Comparison of ENCODE assay signal across 8 cellular contexts in the genomic region with DNA sequence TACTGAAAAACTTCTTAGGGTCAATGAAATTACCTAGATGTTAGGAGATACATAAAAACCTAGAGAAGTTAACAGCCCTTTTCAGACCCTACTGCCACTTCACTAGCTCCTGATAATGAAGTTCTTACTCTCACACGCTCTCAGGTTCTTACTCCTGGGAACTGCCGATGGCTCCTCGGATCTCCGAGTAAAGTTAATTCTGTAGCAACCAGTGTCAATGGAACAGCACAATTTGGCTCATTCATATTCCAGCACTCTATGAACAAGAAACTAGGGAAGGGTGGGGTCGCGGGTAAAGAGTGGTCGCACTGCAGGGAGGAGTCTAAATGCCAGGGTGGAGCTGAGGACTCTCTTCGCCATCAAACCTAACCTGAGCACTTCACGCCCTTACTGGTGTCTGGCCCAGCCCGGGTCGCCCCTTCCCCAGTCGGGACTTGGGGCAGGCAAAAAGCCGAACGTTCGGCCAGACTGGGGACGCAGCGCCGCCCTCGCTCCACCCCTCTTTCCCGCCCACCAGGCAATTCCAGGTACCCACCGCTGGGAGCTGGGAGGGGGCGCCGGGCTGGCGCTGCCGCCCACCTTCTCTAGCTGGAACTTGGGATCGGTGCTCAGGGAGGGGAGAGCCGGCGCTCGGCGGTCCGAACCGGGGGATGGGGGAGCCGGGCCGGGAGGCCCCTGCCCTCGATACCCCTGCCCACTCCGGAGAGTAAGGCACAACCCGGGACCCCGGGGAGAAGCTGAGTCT. TPM values are rescaled to one million over a fixed set of nuclear protein-coding genes. Genes with fewer than 3 reads are reported as not detected.
DNase-seq lines count a peak whose midpoint lies in the region; ATAC-seq and TF ChIP-seq lines count a peak whose summit lies in the region.

No MANE protein-coding gene starts in this region.

- peak overlapping the region; percentile 34 for H4K5ac ChIP-seq in IMR-90 (ENCODE audit: low read depth, low read length)

- peak overlapping the region; percentile 97 for H3K9ac ChIP-seq in IMR-90 (ENCODE audit: low read depth, low read length)

- TF ChIP-seq POLR2A in IMR-90 (IDR thresholded peaks at IDR 0.05; ENCODE audit: low read depth, low read length), result no peak
- TF ChIP-seq POLR2A in adrenal gland (IDR thresholded peaks at IDR 0.05), result no peak
- TF ChIP-seq POLR2A in prostate gland (IDR thresholded peaks at IDR 0.05), result no peak

- H2BK120ac ChIP-seq in IMR-90 (ENCODE audit: low read depth, low read length), result peak overlapping the region; percentile 91

- peaks cover 0 to 41% of the 10 kb centered on the region in 2 experiments; a peak in 2 of 4 replicates for H3K79me1 ChIP-seq in IMR-90 (ENCODE audit: low read depth in 1 of 2, low read length in 2 of 2)

- 0 out of 2 replicates have a peak, but pooled peaks cover 1% of the 10 kb centered on the region for H3K9me3 ChIP-seq in IMR-90 (ENCODE audit: control insufficient read depth, insufficient read depth, low read length)
- no peaks in the 10 kb centered on the region for H3K9me3 ChIP-seq in adrenal gland (replicated peaks in 1 of 3)
- H3K9me3 ChIP-seq in right atrium auricular region, result no peaks in the 10 kb centered on the region
- H3K9me3 ChIP-seq in prostate gland, result no peaks in the 10 kb centered on the region

- H3K27ac ChIP-seq in IMR-90 (ENCODE audit: insufficient read depth, low read length) (peak overlapping the region; percentile 97), adrenal gland (peak overlapping the region in 3 of 5 donors; percentile 31 to 75 (median 38)), right atrium auricular region (peak overlapping the region; percentile 85 to 89), prostate gland (peak overlapping the region; percentile 89 to 93)

- POLR2A ChIA-PET in IMR-90 (lab: Charles Lee; ENCODE audit: unreplicated experiment), result interaction anchor here (0.8 kb wide), 1 partner anchor 10 kb away, joined by 3 read pairs; no protein-coding TSS in a partner anchor

- WGBS in IMR-90 (ENCODE audit: extremely low coverage in 2 of 2, insufficient read length in 1 of 2), 2 experiments, result 0% methylated on average over 10 of the region's 38 CpGs; no CpG with 5 or more reads in 1 of the 2 experiments
- WGBS in adrenal gland, 4 donors, result 0 to 1% (median 0%) methylated on average over 11 to 38 of the region's 38 CpGs
- under 1% methylated on average over 24 of the region's 38 CpGs for WGBS in prostate gland

- dilution Hi-C loops in IMR-90 (cut with HindIII; ENCODE audit: low sequenced_read_pairs, unreplicated experiment), result no loop called here

- ATAC-seq in GM21619 (IDR thresholded peaks at IDR 0.05; ENCODE audit: unreplicated experiment) (peak; percentile 71), IMR-90 (ENCODE audit: low read depth) (peak; percentile 70)

- peak overlapping the region; percentile 89 for H2AFZ ChIP-seq in IMR-90 (replicated peaks; ENCODE audit: low read length, poor library complexity)

- H3K36me3 ChIP-seq in IMR-90 (ENCODE audit: control insufficient read depth, insufficient read depth, low read length), result no peaks in the 10 kb centered on the region; the same call in 1 of the 2 replicates
- H3K36me3 ChIP-seq in adrenal gland (replicated peaks in 1 of 2), result no peaks in the 10 kb centered on the region
- H3K36me3 ChIP-seq in right atrium auricular region, result no peaks in the 10 kb centered on the region
- H3K36me3 ChIP-seq in prostate gland, result no peaks in the 10 kb centered on the region

- H3K4me1 ChIP-seq in IMR-90 (ENCODE audit: control insufficient read depth, insufficient read depth, low read length) (peaks cover 5% of the 10 kb centered on the region), adrenal gland (replicated peaks in 1 of 2) (peaks cover 0 to 5% of the 10 kb centered on the region in 2 donors), right atrium auricular region (peaks cover 0 to 6% of the 10 kb centered on the region in 2 donors), prostate gland (replicated peaks) (no peaks in the 10 kb centered on the region)

- no peak for TF ChIP-seq RAD21 in IMR-90 (IDR thresholded peaks at IDR 0.05; ENCODE audit: low read length)

- CTCF ChIA-PET in IMR-90 (lab: Yijun Ruan, JAX), result interaction anchor here (0.6 to 1.4 kb wide), 6 partner anchors 13 to 45 kb away, joined by 3 to 6 read pairs (median 3); no protein-coding TSS in a partner anchor

- intact Hi-C loops in IMR-90 (cut with micrococcal nuclease) (no loop called here), adrenal gland (cut with DNase I) (loop anchor here in 1 of 2 donors (10.0 kb wide), 1 partner anchor 47 kb away; the partner anchor contains the start of gene BAG2), prostate gland (cut with DNase I) (loop anchor here (5.0 kb wide), 2 partner anchors 39 to 41 kb away; no protein-coding TSS in a partner anchor)

- H3K4me3 ChIP-seq in IMR-90 (ENCODE audit: insufficient read depth, low read depth, low read length) (peak overlapping the region; percentile 85), adrenal gland (peak overlapping the region; percentile 13 to 97 (median 78)), right atrium auricular region (peak overlapping the region; percentile 78 to 95), prostate gland (peak overlapping the region; percentile 92 to 99)

- in situ Hi-C loops in G401 (cut with HindIII; ENCODE audit: low sequenced_read_pairs) (no loop called here), IMR-90 (cut with MboI; ENCODE audit: low sequenced_read_pairs) (no loop called here), SK-MEL-5 (cut with HindIII; ENCODE audit: low pct_unique_long_range_greater_than_20kb, low sequenced_read_pairs) (no loop called here)

- H3K4ac ChIP-seq in IMR-90 (ENCODE audit: low read depth, low read length), result peak overlapping the region; percentile 98

- H2AK9ac ChIP-seq in IMR-90 (replicated peaks; ENCODE audit: low read depth, low read length, poor library complexity), result peak overlapping the region; percentile 75

- peak overlapping the region; percentile 83 for H2BK5ac ChIP-seq in IMR-90 (ENCODE audit: low read depth, low read length, poor library complexity, severe bottlenecking)

- H3K23ac ChIP-seq in IMR-90 (ENCODE audit: low read depth, low read length), result peak overlapping the region; percentile 99

- H4K91ac ChIP-seq in IMR-90 (ENCODE audit: insufficient read depth, low read depth, low read length), result peak overlapping the region; percentile 79

- H4K8ac ChIP-seq in IMR-90 (ENCODE audit: low read depth in 2 of 2, low read length in 2 of 2), result peak overlapping the region; percentile 56 to 95

- H3K18ac ChIP-seq in IMR-90 (ENCODE audit: low read depth, low read length), result peak overlapping the region; percentile 48

- H2AK5ac ChIP-seq in IMR-90 (ENCODE audit: low read depth, low read length), result peak overlapping the region; percentile 90

- no TSS peak for BruUV-seq in IMR-90 (replicated peaks; lab: Mats Ljungman, UMichigan)

- H3K14ac ChIP-seq in IMR-90 (replicated peaks; ENCODE audit: low read depth, low read length), result peak overlapping the region; percentile 100

- DNase-seq in G401 (ENCODE audit: low spot score) (peak; percentile 59), IMR-90 (peak; percentile 45), SK-MEL-5 (ENCODE audit: low read depth, low spot score) (peak; percentile 63), adrenal gland (peak; percentile 35 to 62 (median 49)), right atrium auricular region (ENCODE audit: low spot score) (no peak), prostate gland (ENCODE audit: low spot score) (peak; percentile 34), dedifferentiated amniotic fluid mesenchymal stem cell (ENCODE audit: extremely low spot score) (no peak)

- H2BK15ac ChIP-seq in IMR-90 (ENCODE audit: low read depth, low read length), result peak overlapping the region; percentile 96; the same call in 1 of the 3 replicates

- H3K56ac ChIP-seq in IMR-90 (ENCODE audit: extremely low read depth, insufficient read depth, low read length), result peak overlapping the region; percentile 96

- no peaks in the 10 kb centered on the region for H3K27me3 ChIP-seq in IMR-90 (ENCODE audit: control insufficient read depth, insufficient read depth, low read length)
- no peaks in the 10 kb centered on the region for H3K27me3 ChIP-seq in adrenal gland
- H3K27me3 ChIP-seq in right atrium auricular region, result no peaks in the 10 kb centered on the region
- H3K27me3 ChIP-seq in prostate gland (replicated peaks; ENCODE audit: insufficient read depth), result no peaks in the 10 kb centered on the region

- H2BK20ac ChIP-seq in IMR-90 (ENCODE audit: low read depth, low read length), result peak overlapping the region; percentile 36; the same call in 1 of the 2 replicates

- peaks cover 8% of the 10 kb centered on the region for H4K20me1 ChIP-seq in IMR-90 (ENCODE audit: insufficient read depth, low read length)

- no peaks in the 10 kb centered on the region for H3K9me1 ChIP-seq in IMR-90 (ENCODE audit: insufficient read depth, low read length)

- peak overlapping the region; percentile 97 for H3K4me2 ChIP-seq in IMR-90 (ENCODE audit: low read depth, low read length)

- 0 out of 2 replicates have a peak, but pooled peaks have one; percentile 30 for TF ChIP-seq CTCF in IMR-90 (conservative IDR thresholded peaks at IDR 0.05; ENCODE audit: low read depth, low read length)
- TF ChIP-seq CTCF in adrenal gland (IDR thresholded peaks at IDR 0.05), result peak in 5 of 6 experiments; percentile 41 to 58 (median 48)
- TF ChIP-seq CTCF in right atrium auricular region (IDR thresholded peaks at IDR 0.05), result peak in 1 of 2 donors; percentile 52
- TF ChIP-seq CTCF in prostate gland (IDR thresholded peaks at IDR 0.05), result peak in 2 of 4 experiments; percentile 50 to 64

RNA-seq across cellular contexts. Expression of gene RAB23, which starts 0.7 kb away (rescaled TPM):
- total RNA-seq in G401 (2014; rRNA removed; shearing (Covaris generic)), result 26.7 and 32.7 TPM in 2 replicates
- total RNA-seq in IMR-90 (2012; rRNA removed), result 13.3 and 28.9 TPM in 2 replicates
- polyA plus RNA-seq in IMR-90 (2012; rRNA removed), result 7.8 and 10.8 TPM in 2 replicates
- 1.8 and 2.0 TPM in 2 replicates for polyA plus RNA-seq in IMR-90 (2012; cell fraction: cytosol; rRNA removed)
- 0.72 and 6.9 TPM in 2 replicates for polyA plus RNA-seq in IMR-90 (2012; cell fraction: nucleus; rRNA removed; ENCODE audit: low replicate concordance)
- total RNA-seq in SK-MEL-5 (2014; rRNA removed; shearing (Covaris generic)), result 12.8 and 12.9 TPM in 2 replicates
- polyA plus RNA-seq in SK-MEL-5 (2015; cell fraction: cytosol; rRNA removed), result 6.9 and 10.6 TPM in 2 replicates
- 7.4 and 8.4 TPM in 2 replicates for polyA plus RNA-seq in SK-MEL-5 (2015; cell fraction: nucleus; rRNA removed)
- 1 to 10 TPM; 4.3 to 8.7 (median 5.6) TPM for total RNA-seq in adrenal gland
- polyA plus RNA-seq in adrenal gland, result 10 to 100 TPM in 1 of 3 donors, 1 to 10 TPM in 2; 2.3 to 11.9 (median 2.7) TPM
- 1 to 10 TPM; 8.6 to 10.0 TPM for total RNA-seq in right atrium auricular region
- total RNA-seq in prostate gland, result 10 to 100 TPM; 20.4 to 22.3 TPM

RNA-seq across cellular contexts. Expression of gene BAG2, which starts 49.2 kb away (rescaled TPM):
- total RNA-seq in G401 (2014; rRNA removed; shearing (Covaris generic)), result 26.6 and 31.7 TPM in 2 replicates
- total RNA-seq in IMR-90 (2012; rRNA removed) (10.0 and 19.2 TPM in 2 replicates), adrenal gland (10 to 100 TPM in 1 of 8 donors, 1 to 10 TPM in 7; 6.2 to 10.5 (median 7.5) TPM), right atrium auricular region (10 to 100 TPM; 12.3 to 16.4 TPM), prostate gland (1 to 10 TPM; 5.4 to 6.8 TPM)
- polyA plus RNA-seq in IMR-90 (2012; rRNA removed) (6.7 and 8.1 TPM in 2 replicates), adrenal gland (10 to 100 TPM in 1 of 3 donors, 1 to 10 TPM in 2; 2.6 to 11.0 (median 3.5) TPM)
- polyA plus RNA-seq in IMR-90 (2012; cell fraction: cytosol; rRNA removed), result 2.7 and 3.0 TPM in 2 replicates
- polyA plus RNA-seq in IMR-90 (2012; cell fraction: nucleus; rRNA removed; ENCODE audit: low replicate concordance), result 1.2 and 4.9 TPM in 2 replicates
- 7.2 and 7.7 TPM in 2 replicates for total RNA-seq in SK-MEL-5 (2014; rRNA removed; shearing (Covaris generic))
- polyA plus RNA-seq in SK-MEL-5 (2015; cell fraction: cytosol; rRNA removed), result 4.5 and 5.5 TPM in 2 replicates
- polyA plus RNA-seq in SK-MEL-5 (2015; cell fraction: nucleus; rRNA removed), result 3.5 and 4.0 TPM in 2 replicates

Comparison
In these comparisons a context has a peak if more than half of its experiments do, and no peak if none do; other contexts are left out.
1. DNase-seq: peak in G401 (single experiment), IMR-90 (single experiment), SK-MEL-5 (single experiment), adrenal gland (7 of 7) and prostate gland (single experiment); none in right atrium auricular region (single experiment) and dedifferentiated amniotic fluid mesenchymal stem cell (single experiment).
2. H3K27ac ChIP-seq: peak in every context shown above with its lines; median percentile 97 in IMR-90; 91 in prostate gland; 87 in right atrium auricular region; 38 in adrenal gland.
3. Peak in every context shown above with its lines, with median percentiles within 50 percentile points of each other: H3K4me3 ChIP-seq.